Comparison of ENCODE assay signal across 20 cellular contexts in the genomic region with DNA sequence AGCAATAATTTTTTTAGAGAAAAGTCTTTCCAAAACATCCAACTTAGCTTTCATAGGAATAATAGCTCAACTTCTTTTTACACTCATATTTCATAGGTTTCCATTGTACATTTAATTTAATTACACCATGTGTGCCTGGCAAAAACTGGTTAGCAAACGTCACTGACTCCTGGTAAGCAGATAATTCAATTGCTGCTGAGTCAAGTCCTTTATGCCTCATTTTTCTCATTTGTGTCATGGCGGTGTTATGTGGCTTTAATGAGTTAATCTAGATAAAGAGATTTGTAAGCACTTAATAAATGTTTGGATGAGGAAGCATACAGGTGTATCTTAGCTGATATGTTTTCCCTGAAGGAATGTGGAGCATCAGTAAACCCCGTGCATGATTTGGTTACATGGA.
"Had no signal": no experiment of that assay in that cellular context is flagged by ENCODE, and none has a peak within 500 bp of the region (broad histone marks: within the 10 kb centered on the region; RNA-seq: fewer than 3 reads in every experiment).

No MANE protein-coding gene starts in this region.

- H3K4me3 ChIP-seq: body of pancreas, left ventricle myocardium inferior, sigmoid colon, testis, uterus had no signal

- H3K36me3 ChIP-seq: left ventricle myocardium inferior, sigmoid colon, uterus had no signal

- H3K4me1 ChIP-seq: body of pancreas, left ventricle myocardium inferior, sigmoid colon, testis, uterus had no signal

- H3K9me3 ChIP-seq: body of pancreas, left ventricle myocardium inferior, sigmoid colon, testis, uterus had no signal

- H3K27ac ChIP-seq: body of pancreas, left ventricle myocardium inferior, sigmoid colon, testis, uterus had no signal

- ATAC-seq: body of pancreas; esophagus mucosa; natural killer cell; stimulated activated naive B cell treated with anti-CD40 and anti-IgM and Interleukin-4, amounts not matched to agents 10 μg/mL and 1 μg/mL and 100 μg/mL, for 72 hours had no signal

- DNase-seq: activated gamma-delta T cell treated with Interleukin-2 at 50 U/mL for 16 hours; activated T-cell treated with anti-CD3 and anti-CD28 coated beads, Interleukin-2, amount 50 U/mL, for 1 hour; anterior cingulate cortex; body of pancreas; dermis blood vessel endothelial cell; effector memory CD4-positive, alpha-beta T cell; foreskin melanocyte; glutamatergic neuron; hippocampal formation; kidney glomerular epithelial cell; left ventricle myocardium inferior; natural killer cell; retina; sigmoid colon; stimulated activated CD4-positive, alpha-beta T cell treated with anti-CD3 and anti-CD28 coated beads, Interleukin-2, amount 100 ng/mL, for 48 hours; stimulated activated CD8-positive, alpha-beta memory T cell treated with anti-CD3 and anti-CD28 coated beads, Interleukin-4, amount 100 ng/mL, for 48 hours; stimulated activated naive B cell treated with anti-CD40 and anti-IgM and Interleukin-4, amounts not matched to agents 10 μg/mL and 1 μg/mL and 100 μg/mL, for 72 hours; testis; uterus had no signal

- H3K27me3 ChIP-seq: body of pancreas, sigmoid colon, testis, uterus had no signal
